Comparison of ENCODE assay signal across 20 cellular contexts in the genomic region with DNA sequence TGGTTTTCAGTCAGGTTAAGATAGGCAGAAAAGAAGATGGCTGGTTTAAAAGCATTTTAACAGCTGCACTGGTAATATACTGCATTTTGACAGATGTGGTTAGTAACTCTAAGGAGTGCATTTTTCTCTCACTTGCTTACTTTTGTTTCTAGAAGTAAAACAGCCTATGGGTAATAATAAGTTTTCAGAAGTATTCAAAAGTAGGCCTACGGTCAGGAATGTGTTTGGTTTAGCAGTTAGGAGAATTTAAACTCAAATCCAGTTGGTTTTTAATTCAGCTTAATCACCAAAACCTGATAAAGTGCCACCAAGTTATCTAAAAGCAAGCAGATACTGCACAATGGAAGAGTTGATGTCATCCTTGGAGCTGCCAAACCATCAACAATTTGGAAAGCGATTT.
DNase-seq lines count a peak whose midpoint lies in the region; ATAC-seq and FAIRE-seq lines count a peak whose summit lies in the region.
"Had no signal": no experiment of that assay in that cellular context is flagged by ENCODE, and none has a peak within 500 bp of the region (broad histone marks: within the 10 kb centered on the region; RNA-seq: fewer than 3 reads in every experiment).

No MANE protein-coding gene starts in this region.

- no peak overlapping the region for H3K4ac ChIP-seq in mesendoderm (ENCODE audit: low read depth, low read length)

- H3K79me1 ChIP-seq in mesendoderm (ENCODE audit: low read length) = no peaks in the 10 kb centered on the region

- H3K9me3 ChIP-seq in adipocyte (ENCODE audit: control insufficient read depth, low read length) (no peaks in the 10 kb centered on the region), Karpas-422 (ENCODE audit: low read length) (no peaks in the 10 kb centered on the region)
- H3K9me3 ChIP-seq: Caco-2 had no signal

- H3K9ac ChIP-seq in adipocyte (ENCODE audit: low read length) (no peak overlapping the region), mesendoderm (ENCODE audit: low read length) (no peak overlapping the region), Karpas-422 (ENCODE audit: low read length) (no peak overlapping the region)

- H3K27ac ChIP-seq in mesendoderm (ENCODE audit: low read depth, low read length) (no peak overlapping the region), Karpas-422 (ENCODE audit: low read length) (no peak overlapping the region)

- H3K4me2 ChIP-seq in mesendoderm (ENCODE audit: low read length) (no peak overlapping the region), Karpas-422 (ENCODE audit: low read depth, low read length, poor library complexity, severe bottlenecking) (no peak overlapping the region)

- H3K9me2 ChIP-seq in Karpas-422 (replicated peaks; ENCODE audit: insufficient read depth, low read length) = no peaks in the 10 kb centered on the region

- peak; percentile 18 for FAIRE-seq in GM18507 (lab: Jason Lieb, UNC)
- FAIRE-seq: HepG2 had no signal

- no peak overlapping the region for H3K4me3 Mint-ChIP-seq in stimulated activated memory B cell treated with anti-CD40 and anti-IgM and Interleukin-4, amounts not matched to agents 10 μg/mL and 1 μg/mL and 100 μg/mL, for 72 hours
- H3K4me3 Mint-ChIP-seq: activated naive CD4-positive, alpha-beta T cell treated with anti-CD3 and anti-CD28 coated beads, Interleukin-2, amount 10 ng/mL, durations not matched to agents 7 days and 5 days; memory B cell; neural crest cell had no signal

- peak overlapping the region; percentile 17 for H3K27ac Mint-ChIP-seq in stimulated activated memory B cell treated with anti-CD40 and anti-IgM and Interleukin-4, amounts not matched to agents 10 μg/mL and 1 μg/mL and 100 μg/mL, for 72 hours
- H3K27ac Mint-ChIP-seq: activated naive CD4-positive, alpha-beta T cell treated with anti-CD3 and anti-CD28 coated beads, Interleukin-2, amount 10 ng/mL, durations not matched to agents 7 days and 5 days; memory B cell had no signal

- H3K18ac ChIP-seq in mesendoderm (ENCODE audit: low read length) = no peak overlapping the region

- no peak overlapping the region for H3K4me3 ChIP-seq in adipocyte (ENCODE audit: low read length)
- no peak overlapping the region for H3K4me3 ChIP-seq in mesendoderm (ENCODE audit: low read length)
- H3K4me3 ChIP-seq in Karpas-422 (ENCODE audit: low read length) = no peak overlapping the region
- H3K4me3 ChIP-seq: dorsolateral prefrontal cortex had no signal

- H3K4me1 Mint-ChIP-seq in stimulated activated memory B cell treated with anti-CD40 and anti-IgM and Interleukin-4, amounts not matched to agents 10 μg/mL and 1 μg/mL and 100 μg/mL, for 72 hours = peaks cover 28% of the 10 kb centered on the region
- H3K4me1 Mint-ChIP-seq: activated naive CD4-positive, alpha-beta T cell treated with anti-CD3 and anti-CD28 coated beads, Interleukin-2, amount 10 ng/mL, durations not matched to agents 7 days and 5 days; neural crest cell had no signal

- no peaks in the 10 kb centered on the region for H3K79me2 ChIP-seq in mesendoderm (ENCODE audit: control insufficient read depth, insufficient read depth, low read length)
- H3K79me2 ChIP-seq in Karpas-422 (ENCODE audit: low read length) = no peaks in the 10 kb centered on the region

- H4K5ac ChIP-seq in mesendoderm (ENCODE audit: low read length) = no peak overlapping the region

- no peak overlapping the region for H2AFZ ChIP-seq in Karpas-422 (ENCODE audit: low read length)

- no peak overlapping the region for H2BK120ac ChIP-seq in mesendoderm (ENCODE audit: low read depth, low read length)

- H4K8ac ChIP-seq in mesendoderm (ENCODE audit: low read depth, low read length) = no peak overlapping the region

- peaks cover 11% of the 10 kb centered on the region for H3K4me1 ChIP-seq in adipocyte (ENCODE audit: control insufficient read depth, insufficient read depth, low read length)
- peaks cover 2% of the 10 kb centered on the region for H3K4me1 ChIP-seq in mesendoderm (ENCODE audit: control insufficient read depth, low read depth, low read length)
- H3K4me1 ChIP-seq in Karpas-422 (ENCODE audit: low read length) = peaks cover 5% of the 10 kb centered on the region
- H3K4me1 ChIP-seq: Caco-2 had no signal

- H2AK5ac ChIP-seq in mesendoderm (ENCODE audit: low read length) = no peak overlapping the region

- ATAC-seq in Right ventricle myocardium superior (ENCODE audit: poor library complexity) (peak; percentile 60), HG02970 (IDR thresholded peaks at IDR 0.05; ENCODE audit: low FRiP score, unreplicated experiment) (no peak)
- ATAC-seq in stimulated activated memory B cell treated with anti-CD40 and anti-IgM and Interleukin-4, amounts not matched to agents 10 μg/mL and 1 μg/mL and 100 μg/mL, for 72 hours = no peak
- ATAC-seq: esophagus mucosa, HepG2 had no signal

- H3K27me3 Mint-ChIP-seq in stimulated activated memory B cell treated with anti-CD40 and anti-IgM and Interleukin-4, amounts not matched to agents 10 μg/mL and 1 μg/mL and 100 μg/mL, for 72 hours = no peaks in the 10 kb centered on the region
- H3K27me3 Mint-ChIP-seq: activated naive CD4-positive, alpha-beta T cell treated with anti-CD3 and anti-CD28 coated beads, Interleukin-2, amount 10 ng/mL, durations not matched to agents 7 days and 5 days; memory B cell had no signal

- H3K23ac ChIP-seq in mesendoderm (ENCODE audit: low read length) = no peak overlapping the region

- H3K36me3 ChIP-seq in adipocyte (ENCODE audit: control insufficient read depth, insufficient read depth, low read length, severe bottlenecking) (no peaks in the 10 kb centered on the region), mesendoderm (ENCODE audit: control insufficient read depth, insufficient read depth, low read length) (no peaks in the 10 kb centered on the region), Karpas-422 (ENCODE audit: insufficient read depth, low read length) (no peaks in the 10 kb centered on the region)

- DNase-seq in GM18507 (ENCODE audit: extremely low spot score, insufficient read length, low read depth) (no peak), adipocyte (ENCODE audit: low read depth) (peak; percentile 17), Right ventricle myocardium superior (no peak), mesendoderm (no peak), DMS79 (lab: John Stamatoyannopoulos, UW) (no peak), Karpas-422 (no peak)
- DNase-seq: activated CD4-positive, alpha-beta T cell treated with anti-CD3 and anti-CD28 coated beads, Interleukin-2, amount 50 U/mL, for 1 hour; activated naive CD4-positive, alpha-beta T cell treated with anti-CD3 and anti-CD28 coated beads, Interleukin-2, amount 10 ng/mL, durations not matched to agents 7 days and 5 days; AML-193; Caco-2; dorsolateral prefrontal cortex; islet precursor cell; MV-4-11; NCI-H2029 had no signal

- no peak overlapping the region for H2BK15ac ChIP-seq in mesendoderm (replicated peaks; ENCODE audit: low read depth)

- peaks cover 3% of the 10 kb centered on the region for H3K9me3 Mint-ChIP-seq in stimulated activated memory B cell treated with anti-CD40 and anti-IgM and Interleukin-4, amounts not matched to agents 10 μg/mL and 1 μg/mL and 100 μg/mL, for 72 hours
- H3K9me3 Mint-ChIP-seq: activated naive CD4-positive, alpha-beta T cell treated with anti-CD3 and anti-CD28 coated beads, Interleukin-2, amount 10 ng/mL, durations not matched to agents 7 days and 5 days; neural crest cell had no signal

- intact Hi-C loops in Right ventricle myocardium superior (cut with DNase I) = no loop called here

- WGBS in mesendoderm (ENCODE audit: extremely low coverage, insufficient coverage, low lambda C conversion rate) = no CpG with 5 or more reads among the region's 2 CpGs

- H3K36me3 Mint-ChIP-seq in stimulated activated memory B cell treated with anti-CD40 and anti-IgM and Interleukin-4, amounts not matched to agents 10 μg/mL and 1 μg/mL and 100 μg/mL, for 72 hours = peaks cover 28% of the 10 kb centered on the region

- H2BK5ac ChIP-seq in mesendoderm (ENCODE audit: low read length) = no peak overlapping the region

- no peak overlapping the region for H3K56ac ChIP-seq in mesendoderm (ENCODE audit: low read length)

- H3K27me3 ChIP-seq in adipocyte (replicated peaks; ENCODE audit: control insufficient read depth, insufficient read depth, low read length) (no peaks in the 10 kb centered on the region), mesendoderm (ENCODE audit: insufficient read depth, low read length, poor library complexity) (no peaks in the 10 kb centered on the region), Karpas-422 (ENCODE audit: low read length) (no peaks in the 10 kb centered on the region)
- H3K27me3 ChIP-seq: dorsolateral prefrontal cortex had no signal

- no peaks in the 10 kb centered on the region for H4K20me1 ChIP-seq in Karpas-422 (ENCODE audit: insufficient read depth, low read depth, low read length)
